22 cellular contexts compared by ENCODE assay signal in the genomic region with DNA sequence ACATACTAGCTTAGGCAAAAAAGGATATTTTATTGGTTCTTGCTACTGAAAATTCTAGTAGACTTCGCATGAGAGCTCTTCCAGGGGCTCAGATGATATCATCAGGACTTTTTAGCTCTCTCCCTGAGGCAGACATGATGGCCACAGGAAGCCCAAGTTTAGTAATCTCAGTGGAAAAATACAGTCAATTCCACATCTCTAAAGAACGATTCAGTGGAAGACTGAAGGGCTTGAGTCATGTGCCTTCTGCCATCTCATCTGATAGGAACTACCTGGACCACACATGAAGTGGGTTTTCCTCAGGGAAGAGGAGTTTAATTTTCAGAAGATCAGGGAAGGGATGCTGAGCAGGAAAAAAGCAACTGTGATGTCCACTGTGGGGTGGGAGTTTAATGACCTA.
DNase-seq lines count a peak whose midpoint lies in the region; ATAC-seq and TF ChIP-seq lines count a peak whose summit lies in the region.
"Had no signal": no experiment of that assay in that cellular context is flagged by ENCODE, and none has a peak within 500 bp of the region (broad histone marks: within the 10 kb centered on the region; RNA-seq: fewer than 3 reads in every experiment).

No MANE protein-coding gene starts in this region.

- no peak overlapping the region for H3K4me3 Mint-ChIP-seq in activated T-cell treated with anti-CD3 and anti-CD28 coated beads, Interleukin-2, amount 50 U/mL, for 24 hours
- H3K4me3 Mint-ChIP-seq in activated T-cell treated with anti-CD3 and anti-CD28 coated beads, Interleukin-2, amount 50 U/mL, for 4 hours: no peak overlapping the region
- H3K4me3 Mint-ChIP-seq in stimulated activated effector memory CD8-positive, alpha-beta T cell treated with anti-CD3 and anti-CD28 coated beads, Interleukin-12 subunit alpha, Interleukin-12 subunit beta, amount 100 ng/mL, for 72 hours: no peak overlapping the region
- H3K4me3 Mint-ChIP-seq: activated naive CD4-positive, alpha-beta T cell treated with anti-CD3 and anti-CD28 coated beads for 36 hours; CD4-positive, alpha-beta memory T cell; mesothelial cell of epicardium; neural crest cell had no signal

- in situ Hi-C loops in brain microvascular endothelial cell (cut with HindIII; ENCODE audit: low pct_ligation_motif_present, low sequenced_read_pairs): no loop called here

- DNase-seq in activated T-cell treated with anti-CD3 and anti-CD28 coated beads, Interleukin-2, amount 50 U/mL, for 24 hours: no peak
- DNase-seq in activated T-cell treated with anti-CD3 and anti-CD28 coated beads, Interleukin-2, amount 50 U/mL, for 4 hours: no peak
- DNase-seq in M059J (ENCODE audit: low read depth): peak; percentile 86
- peak; percentile 43 for DNase-seq in brain microvascular endothelial cell
- DNase-seq in stimulated activated effector memory CD8-positive, alpha-beta T cell treated with anti-CD3 and anti-CD28 coated beads, Interleukin-12 subunit alpha, Interleukin-12 subunit beta, amount 100 ng/mL, for 72 hours (ENCODE audit: low spot score in 2 of 2): no peak
- no peak for DNase-seq in NCI-H2196 treated with DMSO at 0.1 percent for 48 hours (lab: John Stamatoyannopoulos, UW; ENCODE audit: unreplicated experiment)
- DNase-seq in NCI-H2196 (lab: John Stamatoyannopoulos, UW; ENCODE audit: unreplicated experiment): no peak
- DNase-seq: activated CD4-positive, CD25-positive, alpha-beta regulatory T cell treated with anti-CD3 and anti-CD28 coated beads, Interleukin-2, amount 50 U/mL, for 72 hours; activated naive CD4-positive, alpha-beta T cell treated with anti-CD3 and anti-CD28 coated beads for 36 hours; CD4-positive, alpha-beta memory T cell; DND-41; islet precursor cell; NCI-H2029 treated with DMSO at 0.1 percent for 48 hours; NCI-H526; retina; stimulated activated naive CD4-positive, alpha-beta T cell treated with Interleukin-2 at 50 U/mL for 16 hours; upper lobe of right lung had no signal

- H3K27me3 Mint-ChIP-seq in activated T-cell treated with anti-CD3 and anti-CD28 coated beads, Interleukin-2, amount 50 U/mL, for 24 hours: no peaks in the 10 kb centered on the region
- H3K27me3 Mint-ChIP-seq in activated T-cell treated with anti-CD3 and anti-CD28 coated beads, Interleukin-2, amount 50 U/mL, for 4 hours (ENCODE audit: low read depth): no peaks in the 10 kb centered on the region
- H3K27me3 Mint-ChIP-seq: CD4-positive, alpha-beta memory T cell had no signal

- H3K4me1 Mint-ChIP-seq in activated T-cell treated with anti-CD3 and anti-CD28 coated beads, Interleukin-2, amount 50 U/mL, for 24 hours (ENCODE audit: low read depth): peaks cover 14% of the 10 kb centered on the region
- peaks cover 2% of the 10 kb centered on the region for H3K4me1 Mint-ChIP-seq in activated T-cell treated with anti-CD3 and anti-CD28 coated beads, Interleukin-2, amount 50 U/mL, for 4 hours (ENCODE audit: low read depth)
- H3K4me1 Mint-ChIP-seq in stimulated activated effector memory CD8-positive, alpha-beta T cell treated with anti-CD3 and anti-CD28 coated beads, Interleukin-12 subunit alpha, Interleukin-12 subunit beta, amount 100 ng/mL, for 72 hours: no peaks in the 10 kb centered on the region
- H3K4me1 Mint-ChIP-seq: neural crest cell had no signal

- H3K9me3 Mint-ChIP-seq in activated T-cell treated with anti-CD3 and anti-CD28 coated beads, Interleukin-2, amount 50 U/mL, for 24 hours: peaks cover 4% of the 10 kb centered on the region
- peaks cover 6% of the 10 kb centered on the region for H3K9me3 Mint-ChIP-seq in activated T-cell treated with anti-CD3 and anti-CD28 coated beads, Interleukin-2, amount 50 U/mL, for 4 hours
- no peaks in the 10 kb centered on the region for H3K9me3 Mint-ChIP-seq in stimulated activated effector memory CD8-positive, alpha-beta T cell treated with anti-CD3 and anti-CD28 coated beads, Interleukin-12 subunit alpha, Interleukin-12 subunit beta, amount 100 ng/mL, for 72 hours

- no peak for TF ChIP-seq CTCF in brain microvascular endothelial cell (IDR thresholded peaks at IDR 0.05; ENCODE audit: low read depth, low read length, missing control alignments)

- H3K36me3 ChIP-seq in brain microvascular endothelial cell (replicated peaks): no peaks in the 10 kb centered on the region
- H3K36me3 ChIP-seq: cardiac muscle cell, upper lobe of right lung had no signal

- peak overlapping the region; percentile 67 for H3K27ac Mint-ChIP-seq in activated T-cell treated with anti-CD3 and anti-CD28 coated beads, Interleukin-2, amount 50 U/mL, for 24 hours
- no peak overlapping the region for H3K27ac Mint-ChIP-seq in stimulated activated effector memory CD8-positive, alpha-beta T cell treated with anti-CD3 and anti-CD28 coated beads, Interleukin-12 subunit alpha, Interleukin-12 subunit beta, amount 100 ng/mL, for 72 hours
- H3K27ac Mint-ChIP-seq: activated naive CD4-positive, alpha-beta T cell treated with anti-CD3 and anti-CD28 coated beads for 36 hours; mesothelial cell of epicardium had no signal

- H3K4me3 ChIP-seq in brain microvascular endothelial cell (ENCODE audit: low read depth, low read length): no peak overlapping the region
- H3K4me3 ChIP-seq: cardiac muscle cell, SJCRH30, upper lobe of right lung had no signal

- no peak overlapping the region for H3K27ac ChIP-seq in brain microvascular endothelial cell
- H3K27ac ChIP-seq: cardiac muscle cell, SJCRH30, upper lobe of right lung had no signal

- ATAC-seq in activated T-cell treated with anti-CD3 and anti-CD28 coated beads, Interleukin-2, amount 50 U/mL, for 4 hours: no peak
- peak; percentile 81 for ATAC-seq in stimulated activated effector memory CD8-positive, alpha-beta T cell treated with anti-CD3 and anti-CD28 coated beads, Interleukin-12 subunit alpha, Interleukin-12 subunit beta, amount 100 ng/mL, for 72 hours
- ATAC-seq in GM21528 (IDR thresholded peaks at IDR 0.05; ENCODE audit: low FRiP score, unreplicated experiment): no peak
- ATAC-seq: upper lobe of right lung had no signal

- H3K36me3 Mint-ChIP-seq in activated T-cell treated with anti-CD3 and anti-CD28 coated beads, Interleukin-2, amount 50 U/mL, for 24 hours (ENCODE audit: low read depth): peaks cover 88% of the 10 kb centered on the region
- H3K36me3 Mint-ChIP-seq in activated T-cell treated with anti-CD3 and anti-CD28 coated beads, Interleukin-2, amount 50 U/mL, for 4 hours (ENCODE audit: insufficient read depth): peaks cover 58% of the 10 kb centered on the region
- peaks cover 50% of the 10 kb centered on the region for H3K36me3 Mint-ChIP-seq in stimulated activated effector memory CD8-positive, alpha-beta T cell treated with anti-CD3 and anti-CD28 coated beads, Interleukin-12 subunit alpha, Interleukin-12 subunit beta, amount 100 ng/mL, for 72 hours

- H3K27me3 ChIP-seq in brain microvascular endothelial cell (replicated peaks): no peaks in the 10 kb centered on the region
- H3K27me3 ChIP-seq: cardiac muscle cell, SJCRH30, upper lobe of right lung had no signal

Comparison
In these comparisons a context has a peak if more than half of its experiments do, and no peak if none do; other contexts are left out.
1. DNase-seq: peak in M059J (single experiment) and brain microvascular endothelial cell (single experiment); none in activated T-cell treated with anti-CD3 and anti-CD28 coated beads, Interleukin-2, amount 50 U/mL, for 24 hours (single experiment), activated T-cell treated with anti-CD3 and anti-CD28 coated beads, Interleukin-2, amount 50 U/mL, for 4 hours (single experiment), stimulated activated effector memory CD8-positive, alpha-beta T cell treated with anti-CD3 and anti-CD28 coated beads, Interleukin-12 subunit alpha, Interleukin-12 subunit beta, amount 100 ng/mL, for 72 hours (0 of 2), NCI-H2196 treated with DMSO at 0.1 percent for 48 hours (single experiment) and NCI-H2196 (single experiment).